8 cellular contexts compared by ENCODE assay signal in the genomic region with DNA sequence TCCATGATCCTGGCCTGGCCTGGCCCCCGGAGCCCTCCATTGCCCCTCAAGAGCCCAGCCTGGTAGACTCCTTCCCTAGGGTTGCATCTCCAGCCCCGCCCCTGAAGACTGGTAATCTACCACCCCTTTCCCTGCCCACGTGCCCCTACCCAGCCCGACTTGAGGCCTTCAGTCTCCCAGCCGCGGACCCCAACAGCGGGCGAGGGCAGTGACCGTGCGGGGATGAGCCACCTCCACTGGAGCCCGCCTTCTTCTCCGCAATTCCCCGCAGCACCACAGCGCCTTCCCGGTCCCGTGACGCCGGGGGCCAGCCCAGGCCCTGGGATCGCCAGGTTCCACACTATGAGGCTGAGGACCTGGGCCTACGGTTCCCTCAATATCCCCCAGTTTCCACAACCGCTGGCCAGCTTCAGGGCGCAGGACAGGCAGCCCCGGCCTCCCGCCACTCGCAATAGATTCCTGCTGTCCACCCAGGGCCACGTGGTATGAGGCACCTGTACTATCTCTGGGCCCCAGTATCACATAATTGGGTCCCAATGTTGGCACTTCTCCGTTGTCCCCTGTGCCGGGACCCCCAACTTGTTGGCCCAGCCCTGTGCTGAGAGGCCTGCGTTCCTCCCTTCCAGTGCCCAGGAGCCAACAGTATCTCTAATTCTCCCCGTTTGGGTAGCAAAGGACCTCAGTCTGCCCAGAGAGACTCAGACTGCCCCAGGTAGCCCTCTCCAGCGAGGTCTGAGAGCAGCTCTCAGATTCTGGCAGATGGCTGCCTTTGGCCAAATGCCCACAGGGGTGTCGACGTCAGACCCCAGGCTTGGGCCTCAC. TPM values are rescaled to one million over a fixed set of nuclear protein-coding genes. Genes with fewer than 3 reads are reported as not detected.
DNase-seq lines count a peak whose midpoint lies in the region; ATAC-seq and TF ChIP-seq lines count a peak whose summit lies in the region.

No MANE protein-coding gene starts in this region.

- no peaks in the 10 kb centered on the region for H3K9me3 Mint-ChIP-seq in activated naive CD4-positive, alpha-beta T cell treated with anti-CD3 and anti-CD28 coated beads for 36 hours
- H3K9me3 Mint-ChIP-seq in activated naive CD4-positive, alpha-beta T cell treated with anti-CD3 and anti-CD28 coated beads, Interleukin-2, amount 10 ng/mL, durations not matched to agents 7 days and 5 days: no peaks in the 10 kb centered on the region

- TF ChIP-seq POLR2A in body of pancreas (IDR thresholded peaks at IDR 0.05): no peak

- 89% methylated on average over 33 of the region's 33 CpGs for WGBS in body of pancreas, 2 donors

- no peaks in the 10 kb centered on the region for H3K27me3 ChIP-seq in body of pancreas
- peaks cover 60% of the 10 kb centered on the region for H3K27me3 ChIP-seq in upper lobe of right lung

- no peak overlapping the region for H3K27ac ChIP-seq in body of pancreas
- H3K27ac ChIP-seq in upper lobe of right lung: no peak overlapping the region

- TF ChIP-seq CTCF in body of pancreas (IDR thresholded peaks at IDR 0.05) (no peak), upper lobe of right lung (IDR thresholded peaks at IDR 0.05) (no peak)

- peaks cover 6% of the 10 kb centered on the region for H3K27me3 Mint-ChIP-seq in activated naive CD4-positive, alpha-beta T cell treated with anti-CD3 and anti-CD28 coated beads for 36 hours (ENCODE audit: low read depth)
- no peaks in the 10 kb centered on the region for H3K27me3 Mint-ChIP-seq in activated naive CD4-positive, alpha-beta T cell treated with anti-CD3 and anti-CD28 coated beads, Interleukin-2, amount 10 ng/mL, durations not matched to agents 7 days and 5 days

- no peak for ATAC-seq in body of pancreas
- no peak for ATAC-seq in upper lobe of right lung
- no peak for ATAC-seq in GM21723 (IDR thresholded peaks at IDR 0.05; ENCODE audit: unreplicated experiment)
- ATAC-seq in GM21737 (IDR thresholded peaks at IDR 0.05; ENCODE audit: unreplicated experiment): no peak

- no peak overlapping the region for H3K27ac Mint-ChIP-seq in activated naive CD4-positive, alpha-beta T cell treated with anti-CD3 and anti-CD28 coated beads for 36 hours
- no peak overlapping the region for H3K27ac Mint-ChIP-seq in activated naive CD4-positive, alpha-beta T cell treated with anti-CD3 and anti-CD28 coated beads, Interleukin-2, amount 10 ng/mL, durations not matched to agents 7 days and 5 days

- intact Hi-C loops in activated naive CD4-positive, alpha-beta T cell treated with anti-CD3 and anti-CD28 coated beads for 36 hours (cut with micrococcal nuclease): no loop called here
- intact Hi-C loops in body of pancreas (cut with DNase I): no loop called here
- intact Hi-C loops in upper lobe of right lung (cut with DNase I): no loop called here

- H3K4me3 ChIP-seq in body of pancreas: no peak overlapping the region
- no peak overlapping the region for H3K4me3 ChIP-seq in upper lobe of right lung

- H3K9me3 ChIP-seq in body of pancreas (no peaks in the 10 kb centered on the region), upper lobe of right lung (no peaks in the 10 kb centered on the region)

- CTCF ChIA-PET in activated naive CD4-positive, alpha-beta T cell treated with anti-CD3 and anti-CD28 coated beads for 36 hours (lab: Charles Lee): no interaction called here
- CTCF ChIA-PET in activated naive CD4-positive, alpha-beta T cell treated with anti-CD3 and anti-CD28 coated beads, Interleukin-2, amount 10 ng/mL, durations not matched to agents 7 days and 5 days (lab: Charles Lee): no interaction called here

- no peaks in the 10 kb centered on the region for H3K36me3 ChIP-seq in body of pancreas (replicated peaks in 1 of 2; ENCODE audit: insufficient read depth in 1 of 2, low read depth in 2 of 2)
- H3K36me3 ChIP-seq in upper lobe of right lung: no peaks in the 10 kb centered on the region

- no peaks in the 10 kb centered on the region for H3K36me3 Mint-ChIP-seq in activated naive CD4-positive, alpha-beta T cell treated with anti-CD3 and anti-CD28 coated beads for 36 hours (ENCODE audit: low read depth)
- no peaks in the 10 kb centered on the region for H3K36me3 Mint-ChIP-seq in activated naive CD4-positive, alpha-beta T cell treated with anti-CD3 and anti-CD28 coated beads, Interleukin-2, amount 10 ng/mL, durations not matched to agents 7 days and 5 days

- peaks cover 10% of the 10 kb centered on the region for H3K4me1 Mint-ChIP-seq in activated naive CD4-positive, alpha-beta T cell treated with anti-CD3 and anti-CD28 coated beads for 36 hours (ENCODE audit: low read depth)
- peaks cover 3% of the 10 kb centered on the region for H3K4me1 Mint-ChIP-seq in activated naive CD4-positive, alpha-beta T cell treated with anti-CD3 and anti-CD28 coated beads, Interleukin-2, amount 10 ng/mL, durations not matched to agents 7 days and 5 days

- H3K4me1 ChIP-seq in body of pancreas: peaks cover 13% of the 10 kb centered on the region
- H3K4me1 ChIP-seq in upper lobe of right lung: no peaks in the 10 kb centered on the region

- no peak for DNase-seq in activated naive CD4-positive, alpha-beta T cell treated with anti-CD3 and anti-CD28 coated beads for 36 hours
- no peak for DNase-seq in activated naive CD4-positive, alpha-beta T cell treated with anti-CD3 and anti-CD28 coated beads, Interleukin-2, amount 10 ng/mL, durations not matched to agents 7 days and 5 days
- DNase-seq in body of pancreas (peak; percentile 2 to 34 (median 20)), mesenteric fat pad (ENCODE audit: low spot score) (peak; percentile 91), upper lobe of right lung (peak; percentile 75), medulla oblongata (ENCODE audit: extremely low spot score) (no peak)

- H3K4me3 Mint-ChIP-seq in activated naive CD4-positive, alpha-beta T cell treated with anti-CD3 and anti-CD28 coated beads for 36 hours: peak overlapping the region; percentile 60
- H3K4me3 Mint-ChIP-seq in activated naive CD4-positive, alpha-beta T cell treated with anti-CD3 and anti-CD28 coated beads, Interleukin-2, amount 10 ng/mL, durations not matched to agents 7 days and 5 days: no peak overlapping the region

RNA-seq across cellular contexts. Expression of a gene that starts 1.1 kb away (rescaled TPM):
- total RNA-seq in activated naive CD4-positive, alpha-beta T cell treated with anti-CD3 and anti-CD28 coated beads for 36 hours: not detected
- total RNA-seq in body of pancreas (10 to 100 TPM; 15.8 to 16.3 TPM), mesenteric fat pad (not detected), upper lobe of right lung (56.2 TPM)

RNA-seq across cellular contexts. Expression of a gene that starts 21.4 kb away (rescaled TPM):
- under 1 TPM; 0.30 to 0.43 TPM for total RNA-seq in activated naive CD4-positive, alpha-beta T cell treated with anti-CD3 and anti-CD28 coated beads for 36 hours
- total RNA-seq in body of pancreas (1 to 10 TPM; 3.4 to 6.3 TPM), mesenteric fat pad (6.3 TPM), upper lobe of right lung (45.4 TPM)

Comparison
In these comparisons a context has a peak if more than half of its experiments do, and no peak if none do; other contexts are left out.
1. DNase-seq: peak in body of pancreas (4 of 4), mesenteric fat pad (single experiment) and upper lobe of right lung (single experiment); none in activated naive CD4-positive, alpha-beta T cell treated with anti-CD3 and anti-CD28 coated beads for 36 hours (single experiment), activated naive CD4-positive, alpha-beta T cell treated with anti-CD3 and anti-CD28 coated beads, Interleukin-2, amount 10 ng/mL, durations not matched to agents 7 days and 5 days (single experiment) and medulla oblongata (single experiment).
2. RNA of a gene that starts 1.1 kb away (total RNA-seq): 56.2 TPM in upper lobe of right lung (single experiment) and 15.8 to 16.3 TPM in body of pancreas; not detected in mesenteric fat pad (single experiment) and not detected in activated naive CD4-positive, alpha-beta T cell treated with anti-CD3 and anti-CD28 coated beads for 36 hours; every median in the first group is over 10 times any median in the second.